In genomic region chr3:27720899-27721716, GRCh38 we compare ENCODE assay signal across 8 cellular contexts. TPM values are rescaled to one million over a fixed set of nuclear protein-coding genes. Genes with fewer than 3 reads are reported as not detected.
DNase-seq lines count a peak whose midpoint lies in the region; ATAC-seq and TF ChIP-seq lines count a peak whose summit lies in the region.

No MANE protein-coding gene starts in this region.

- peaks cover 42% of the 10 kb centered on the region for H3K4me1 Mint-ChIP-seq in activated CD8-positive, alpha-beta memory T cell treated with anti-CD3 and anti-CD28 coated beads, Interleukin-2, amount 10 ng/mL, durations not matched to agents 7 days and 5 days

- H3K36me3 ChIP-seq in effector memory CD4-positive, alpha-beta T cell (ENCODE audit: control insufficient read depth, insufficient read depth, low read length): no peaks in the 10 kb centered on the region
- H3K36me3 ChIP-seq in neural cell (ENCODE audit: insufficient read depth, low read length): no peaks in the 10 kb centered on the region

- no peak for TF ChIP-seq RAD21 in neural cell (conservative IDR thresholded peaks at IDR 0.05)

- intact Hi-C loops in posterior vena cava (cut with DNase I): no loop called here

- peak; percentile 48 for DNase-seq in activated CD8-positive, alpha-beta memory T cell treated with anti-CD3 and anti-CD28 coated beads, Interleukin-2, amount 10 ng/mL, durations not matched to agents 7 days and 5 days
- DNase-seq in activated CD8-positive, alpha-beta memory T cell treated with anti-CD3 and anti-CD28 coated beads, Interleukin-2, amount 50 U/mL, for 48 hours: no peak
- DNase-seq in NCI-H526 (lab: John Stamatoyannopoulos, UW) (peak; percentile 55 to 74), NCI-H146 (lab: John Stamatoyannopoulos, UW) (no peak), posterior vena cava (ENCODE audit: low spot score) (no peak), middle frontal gyrus (ENCODE audit: extremely low spot score, low spot score) (no peak)
- no peak for DNase-seq in effector memory CD4-positive, alpha-beta T cell

- CTCF ChIA-PET in activated CD8-positive, alpha-beta memory T cell treated with anti-CD3 and anti-CD28 coated beads, Interleukin-2, amount 10 ng/mL, durations not matched to agents 7 days and 5 days (lab: Charles Lee): interaction anchor here (0.6 to 9.6 kb wide), 27 partner anchors 9 to 628 kb away, joined by 3 to 82 read pairs (median 4); partner anchors contain the start of genes AZI2, SLC4A7 and ZCWPW2

- H3K36me3 Mint-ChIP-seq in activated CD8-positive, alpha-beta memory T cell treated with anti-CD3 and anti-CD28 coated beads, Interleukin-2, amount 10 ng/mL, durations not matched to agents 7 days and 5 days: peaks cover 10% of the 10 kb centered on the region

- no peak overlapping the region for H2AFZ ChIP-seq in neural cell (ENCODE audit: low read depth, low read length)

- H3K79me2 ChIP-seq in neural cell (replicated peaks; ENCODE audit: insufficient read depth, low read length): no peaks in the 10 kb centered on the region

- no peaks in the 10 kb centered on the region for H3K9me3 ChIP-seq in effector memory CD4-positive, alpha-beta T cell (ENCODE audit: control insufficient read depth, low read length)
- no peaks in the 10 kb centered on the region for H3K9me3 ChIP-seq in neural cell (ENCODE audit: low read length)

- H3K27me3 ChIP-seq in effector memory CD4-positive, alpha-beta T cell (replicated peaks; ENCODE audit: control insufficient read depth, insufficient read depth, low read length, poor library complexity, severe bottlenecking): peaks cover 44% of the 10 kb centered on the region
- peaks cover 100% of the 10 kb centered on the region for H3K27me3 ChIP-seq in neural cell (ENCODE audit: insufficient read depth, low read depth, low read length)

- no peaks in the 10 kb centered on the region for H3K9me3 Mint-ChIP-seq in activated CD8-positive, alpha-beta memory T cell treated with anti-CD3 and anti-CD28 coated beads, Interleukin-2, amount 10 ng/mL, durations not matched to agents 7 days and 5 days (ENCODE audit: low read depth)

- TF ChIP-seq EP300 in neural cell (conservative IDR thresholded peaks at IDR 0.05; ENCODE audit: poor library complexity, severe bottlenecking): no peak

- H3K9ac ChIP-seq in neural cell (ENCODE audit: low read length): no peak overlapping the region

- H3F3A ChIP-seq in neural cell (ENCODE audit: insufficient read depth, low read length, poor library complexity, severe bottlenecking): no peaks in the 10 kb centered on the region

- H4K20me1 ChIP-seq in neural cell (ENCODE audit: insufficient read depth): no peaks in the 10 kb centered on the region

- peaks cover 35% of the 10 kb centered on the region for H3K4me1 ChIP-seq in effector memory CD4-positive, alpha-beta T cell (ENCODE audit: control insufficient read depth, insufficient read depth, low read length, poor library complexity, severe bottlenecking)

- TF ChIP-seq CTCF in neural cell (IDR thresholded peaks at IDR 0.05; ENCODE audit: poor library complexity, severe bottlenecking): peak; percentile 53

- peak overlapping the region; percentile 81 for H3K4me3 Mint-ChIP-seq in activated CD8-positive, alpha-beta memory T cell treated with anti-CD3 and anti-CD28 coated beads, Interleukin-2, amount 10 ng/mL, durations not matched to agents 7 days and 5 days

- peak overlapping the region; percentile 76 for H3K4me3 ChIP-seq in effector memory CD4-positive, alpha-beta T cell (ENCODE audit: insufficient read depth, low read depth, low read length, poor library complexity, severe bottlenecking)
- peak overlapping the region; percentile 64 for H3K4me3 ChIP-seq in neural cell (ENCODE audit: low read length)

- no peaks in the 10 kb centered on the region for H3K9me2 ChIP-seq in neural cell (ENCODE audit: insufficient read depth, low read length)

- H3K27ac ChIP-seq in effector memory CD4-positive, alpha-beta T cell (ENCODE audit: insufficient read depth, low read length, poor library complexity, severe bottlenecking): no peak overlapping the region
- H3K27ac ChIP-seq in neural cell (ENCODE audit: low read length): no peak overlapping the region

- H3K27me3 Mint-ChIP-seq in activated CD8-positive, alpha-beta memory T cell treated with anti-CD3 and anti-CD28 coated beads, Interleukin-2, amount 10 ng/mL, durations not matched to agents 7 days and 5 days: peaks cover 40% of the 10 kb centered on the region

- peak; percentile 8 for ATAC-seq in activated CD8-positive, alpha-beta memory T cell treated with anti-CD3 and anti-CD28 coated beads, Interleukin-2, amount 10 ng/mL, durations not matched to agents 7 days and 5 days

- no peak overlapping the region for H3K4me2 ChIP-seq in neural cell (ENCODE audit: low read length)

- peak overlapping the region; percentile 84 for H3K27ac Mint-ChIP-seq in activated CD8-positive, alpha-beta memory T cell treated with anti-CD3 and anti-CD28 coated beads, Interleukin-2, amount 10 ng/mL, durations not matched to agents 7 days and 5 days

TF ChIP-seq in neural cell, 6 proteins besides CTCF, POLR2A, EP300 and RAD21:
- TF ChIP-seq SMC3 (conservative IDR thresholded peaks at IDR 0.05; ENCODE audit: poor library complexity) (no peak), TAF1 (IDR thresholded peaks at IDR 0.05; ENCODE audit: low read depth) (no peak), POLR2AphosphoS5 (IDR thresholded peaks at IDR 0.05) (peak; percentile 78), EZH2 (IDR thresholded peaks at IDR 0.05; ENCODE audit: borderline replicate concordance, insufficient read depth, low read length, poor library complexity, severe bottlenecking) (peak; percentile 79), MXI1 (conservative IDR thresholded peaks at IDR 0.05; ENCODE audit: poor library complexity, severe bottlenecking) (no peak), REST (IDR thresholded peaks at IDR 0.05; ENCODE audit: borderline replicate concordance) (no peak)
TF ChIP-seq in neural cell: peak in this region for 2.

RNA-seq across cellular contexts. Expression of gene EOMES, which starts 1.0 kb away (rescaled TPM):
- total RNA-seq in activated CD8-positive, alpha-beta memory T cell treated with anti-CD3 and anti-CD28 coated beads, Interleukin-2, amount 10 ng/mL, durations not matched to agents 7 days and 5 days: 10 to 100 TPM in 1 of 2 experiments, 1 to 10 TPM in 1; 7.3 to 12.5 TPM
- 0.24 TPM in 1 of 2 replicates, not detected in the other for polyA plus RNA-seq in neural cell
- polyA minus RNA-seq in neural cell: 0.24 TPM in 1 of 2 replicates, not detected in the other
- under 1 TPM; 0.24 to 0.32 TPM for total RNA-seq in posterior vena cava

Comparison
In these comparisons a context has a peak if more than half of its experiments do, and no peak if none do; other contexts are left out.
1. DNase-seq: peak in activated CD8-positive, alpha-beta memory T cell treated with anti-CD3 and anti-CD28 coated beads, Interleukin-2, amount 10 ng/mL, durations not matched to agents 7 days and 5 days (single experiment) and NCI-H526 (2 of 2); none in activated CD8-positive, alpha-beta memory T cell treated with anti-CD3 and anti-CD28 coated beads, Interleukin-2, amount 50 U/mL, for 48 hours (single experiment), effector memory CD4-positive, alpha-beta T cell (0 of 3), NCI-H146 (single experiment), posterior vena cava (single experiment) and middle frontal gyrus (single experiment).
2. RNA of gene EOMES, which starts 1.0 kb away (total RNA-seq): 7.3 to 12.5 TPM in activated CD8-positive, alpha-beta memory T cell treated with anti-CD3 and anti-CD28 coated beads, Interleukin-2, amount 10 ng/mL, durations not matched to agents 7 days and 5 days; 0.24 to 0.32 TPM in posterior vena cava; every median in the first group is over 4 times any median in the second.